In genomic region chr1:64246294-64246917, GRCh38 we compare ENCODE assay signal across 8 cellular contexts. TPM values are rescaled to one million over a fixed set of nuclear protein-coding genes. Genes with fewer than 3 reads are reported as not detected.
DNase-seq lines count a peak whose midpoint lies in the region; ATAC-seq, FAIRE-seq and TF ChIP-seq lines count a peak whose summit lies in the region.

No MANE protein-coding gene starts in this region.

- DNase-seq in D721Med (ENCODE audit: insufficient read length, low spot score): no peak
- peak; percentile 32 for DNase-seq in KG1 (lab: John Stamatoyannopoulos, UW)
- DNase-seq in SHP77 treated with DMSO at 0.1 percent for 48 hours (lab: John Stamatoyannopoulos, UW): peak; percentile 50
- DNase-seq in fibroblast of lung (ENCODE audit: low read depth in 2 of 2): peak; percentile 34 to 74
- DNase-seq in psoas muscle: no peak
- no peak for DNase-seq in occipital lobe (lab: John Stamatoyannopoulos, UW)
- DNase-seq in 8988T: no peak

- intact Hi-C loops in psoas muscle (cut with DNase I): loop anchor here (5.0 to 10.0 kb wide), 4 partner anchors 472 to 1402 kb away; partner anchors contain the start of gene ROR1 (in 2 of the 2)

- H3K27me3 ChIP-seq in fibroblast of lung (ENCODE audit: control insufficient read depth, insufficient read depth, low read length): no peaks in the 10 kb centered on the region
- no peaks in the 10 kb centered on the region for H3K27me3 ChIP-seq in psoas muscle (ENCODE audit: insufficient read depth in 3 of 3, low read length in 2 of 3)

- H3K4me1 ChIP-seq in fibroblast of lung (ENCODE audit: control insufficient read depth, extremely low read depth, insufficient read depth, low read length) (peaks cover 4% of the 10 kb centered on the region), psoas muscle (no peaks in the 10 kb centered on the region)

- no peaks in the 10 kb centered on the region for H3K79me2 ChIP-seq in fibroblast of lung (ENCODE audit: control insufficient read depth, insufficient read depth, low read length)

- H3K27ac ChIP-seq in fibroblast of lung (ENCODE audit: insufficient read depth, low read length) (no peak overlapping the region), psoas muscle (no peak overlapping the region)

- FAIRE-seq in D721Med (lab: Jason Lieb, UNC): peak; percentile 89

- 16 to 19% (median 19%) methylated on average over 4 of the region's 4 CpGs for whole genome bisulfite sequencing in psoas muscle, 3 donors

- ATAC-seq in psoas muscle (peak in 3 of 4 donors; percentile 42 to 76 (median 59)), GM18511 (IDR thresholded peaks at IDR 0.05; ENCODE audit: unreplicated experiment) (no peak)

- H3K9me3 ChIP-seq in fibroblast of lung (ENCODE audit: control insufficient read depth, insufficient read depth, low read depth, low read length): no peaks in the 10 kb centered on the region
- no peaks in the 10 kb centered on the region for H3K9me3 ChIP-seq in psoas muscle

- H3K4me2 ChIP-seq in fibroblast of lung (ENCODE audit: extremely low read depth, insufficient read depth, low read length): no peak overlapping the region

- no peak overlapping the region for H3K9ac ChIP-seq in fibroblast of lung (ENCODE audit: insufficient read depth, low read length)

- no peaks in the 10 kb centered on the region for H3K36me3 ChIP-seq in fibroblast of lung (ENCODE audit: control insufficient read depth, insufficient read depth, low read length)
- H3K36me3 ChIP-seq in psoas muscle (ENCODE audit: insufficient read depth in 1 of 2, low read depth in 1 of 2): no peaks in the 10 kb centered on the region

- H2AFZ ChIP-seq in fibroblast of lung (ENCODE audit: low read length): no peak overlapping the region

- no peak overlapping the region for H3K4me3 ChIP-seq in fibroblast of lung (replicated peaks in 1 of 4; ENCODE audit: control extremely low read depth in 1 of 4, insufficient read depth in 1 of 4, low read depth in 3 of 4, low read length in 4 of 4)
- H3K4me3 ChIP-seq in psoas muscle: no peak overlapping the region

- peak; percentile 83 for TF ChIP-seq CTCF in D721Med (IDR thresholded peaks at IDR 0.05; ENCODE audit: insufficient read depth, missing control alignments)
- peak; percentile 20 to 58 for TF ChIP-seq CTCF in fibroblast of lung (conservative IDR thresholded peaks at IDR 0.05 in 1 of 2, IDR thresholded peaks at IDR 0.05 in 1 of 2; ENCODE audit: low read depth in 1 of 2, low read length in 2 of 2)
- TF ChIP-seq CTCF in psoas muscle (IDR thresholded peaks at IDR 0.05): peak; percentile 76

- H4K20me1 ChIP-seq in fibroblast of lung (ENCODE audit: control insufficient read depth, extremely low read depth, insufficient read depth, low read length): no peaks in the 10 kb centered on the region

RNA-seq across cellular contexts. Expression of gene UBE2U, which starts 43.0 kb away (rescaled TPM):
- total RNA-seq in fibroblast of lung (not detected in 2 replicates), psoas muscle (not detected), occipital lobe (not detected)
- polyA plus RNA-seq in fibroblast of lung (not detected in 2 replicates), psoas muscle (not detected)
- polyA plus RNA-seq in fibroblast of lung (2012): not detected in 2 replicates
- polyA minus RNA-seq in fibroblast of lung (ENCODE audit: low replicate concordance): not detected in 2 replicates

Comparison
In these comparisons a context has a peak if more than half of its experiments do, and no peak if none do; other contexts are left out.
1. DNase-seq: peak in KG1 (single experiment), SHP77 treated with DMSO at 0.1 percent for 48 hours (single experiment) and fibroblast of lung (2 of 2); none in D721Med (single experiment), psoas muscle (0 of 2), occipital lobe (single experiment) and 8988T (single experiment).
2. Peak in every context shown above with its lines, with median percentiles within 50 percentile points of each other: CTCF ChIP-seq.